Comparison of ENCODE assay signal across 1 cellular context in the genomic region with DNA sequence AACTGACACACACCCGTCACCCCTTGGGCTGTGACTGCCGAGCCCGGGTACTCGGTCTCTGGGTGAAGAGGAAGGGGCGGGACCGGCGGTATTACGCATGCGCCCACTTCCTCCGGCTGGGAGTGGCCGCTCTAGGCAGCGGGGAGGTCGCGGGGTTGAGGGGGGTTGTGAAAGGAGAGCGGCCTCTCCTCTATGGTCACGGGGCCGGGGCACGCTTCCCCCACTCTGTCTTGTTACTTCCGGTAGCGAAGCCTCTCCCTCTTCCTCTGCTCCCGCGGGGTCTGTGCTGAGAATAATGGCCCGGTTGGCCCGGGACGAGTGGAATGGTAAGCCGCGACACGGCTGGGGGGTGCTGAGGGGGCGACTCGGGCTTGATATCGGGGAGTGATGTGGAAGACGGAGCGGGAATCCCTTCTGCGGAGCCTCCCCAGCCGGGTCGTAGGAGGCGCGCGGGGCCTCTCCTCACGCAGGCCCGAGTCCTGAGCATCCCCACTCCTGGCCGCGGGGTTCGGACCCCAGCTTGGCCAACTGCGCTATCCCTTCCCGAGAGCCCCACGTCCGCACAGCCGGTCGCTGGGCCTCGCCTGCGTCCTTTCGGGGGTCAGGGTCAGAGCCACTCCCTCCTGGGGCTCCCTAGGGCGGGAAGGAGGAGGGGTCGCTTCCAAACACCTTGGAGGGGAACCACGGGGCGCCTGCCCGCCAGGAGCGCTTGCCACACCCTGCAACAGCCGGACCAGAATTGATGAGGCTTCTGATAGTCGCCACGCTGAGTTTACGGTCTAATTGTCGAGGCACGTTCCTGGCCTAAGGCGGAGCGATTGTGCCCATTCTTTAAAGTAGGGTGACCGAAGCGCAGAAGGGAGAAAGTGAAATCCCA.
TF ChIP-seq lines count a peak whose summit lies in the region.

Gene BFAR, plus strand, starts transcription at position 259 of the 877 bp plus-strand sequence. CDS start 11,396 bp downstream, outside the sequence.

TF ChIP-seq in HepG2, 621 proteins besides CTCF, POLR2A, EP300 and RAD21 (continued from another document and continues in another):
- TF ChIP-seq ZNF260 (CRISPR knock-in tag; IDR thresholded peaks at IDR 0.05; ENCODE audit: borderline replicate concordance, low read depth) (0 out of 2 replicates have a peak, but pooled peaks have one; percentile 14), ZNF746 (CRISPR knock-in tag; IDR thresholded peaks at IDR 0.05) (peak; percentile 74; the same call in 1 of the 2 replicates), MIER3 (CRISPR knock-in tag; IDR thresholded peaks at IDR 0.05; ENCODE audit: borderline replicate concordance) (peak; percentile 92; the same call in 1 of the 2 replicates), ATF7-NPFF (CRISPR knock-in tag; IDR thresholded peaks at IDR 0.05; ENCODE audit: low read depth) (peak; percentile 51; the same call in 1 of the 2 replicates), NR1H2 (CRISPR knock-in tag; IDR thresholded peaks at IDR 0.05; ENCODE audit: borderline replicate concordance, low read depth) (no peak; the same call in 1 of the 2 replicates), SRY (CRISPR knock-in tag; IDR thresholded peaks at IDR 0.05) (peak; percentile 79), GABPB1 (CRISPR knock-in tag; IDR thresholded peaks at IDR 0.05) (peak; percentile 97), GMEB2 (CRISPR knock-in tag; IDR thresholded peaks at IDR 0.05; ENCODE audit: low read depth) (0 out of 2 replicates have a peak, but pooled peaks have one; percentile 57), ZNF773 (CRISPR knock-in tag; IDR thresholded peaks at IDR 0.05; ENCODE audit: borderline replicate concordance) (0 out of 2 replicates have a peak, but pooled peaks have one; percentile 14), ZNF281 (CRISPR knock-in tag; IDR thresholded peaks at IDR 0.05; ENCODE audit: borderline replicate concordance) (peak; percentile 87), PAXIP1 (CRISPR knock-in tag; conservative IDR thresholded peaks at IDR 0.05) (peak; percentile 59), KLF15 (CRISPR knock-in tag; IDR thresholded peaks at IDR 0.05; ENCODE audit: borderline replicate concordance) (peak; percentile 16; the same call in 1 of the 2 replicates), HMG20A (CRISPR knock-in tag; IDR thresholded peaks at IDR 0.05; ENCODE audit: borderline replicate concordance) (peak; percentile 67), ARNTL (CRISPR knock-in tag; IDR thresholded peaks at IDR 0.05) (peak; percentile 95), IRF2 (CRISPR knock-in tag; IDR thresholded peaks at IDR 0.05) (peak; percentile 96), XRCC5 (optimal IDR thresholded peaks at IDR 0.05; ENCODE audit: low read length) (peak; percentile 87), NPAS2 (CRISPR knock-in tag; IDR thresholded peaks at IDR 0.05; ENCODE audit: borderline replicate concordance) (no peak; the same call in 1 of the 2 replicates), ZNF619 (CRISPR knock-in tag; IDR thresholded peaks at IDR 0.05) (0 out of 2 replicates have a peak, but pooled peaks have one; percentile 49), TERF1 (CRISPR knock-in tag; IDR thresholded peaks at IDR 0.05) (no peak), ZNF766 (CRISPR knock-in tag; IDR thresholded peaks at IDR 0.05; ENCODE audit: borderline replicate concordance) (peak; percentile 95), SIN3B (IDR thresholded peaks at IDR 0.05; ENCODE audit: low read length) (no peak; the same call in 1 of the 2 replicates), ZNF276 (CRISPR knock-in tag; IDR thresholded peaks at IDR 0.05; ENCODE audit: low read depth) (0 out of 2 replicates have a peak, but pooled peaks have one; percentile 23), RXRA (CRISPR knock-in tag; IDR thresholded peaks at IDR 0.05) (peak; percentile 74), EED (CRISPR knock-in tag; IDR thresholded peaks at IDR 0.05) (0 out of 2 replicates have a peak, but pooled peaks have one; percentile 43), ARNT2 (CRISPR knock-in tag; IDR thresholded peaks at IDR 0.05; ENCODE audit: low read depth) (peak; percentile 71), SMYD3 (CRISPR knock-in tag; IDR thresholded peaks at IDR 0.05) (peak; percentile 85; the same call in 1 of the 2 replicates), TEAD2 (CRISPR knock-in tag; IDR thresholded peaks at IDR 0.05) (no peak), PHF5A (CRISPR knock-in tag; IDR thresholded peaks at IDR 0.05; ENCODE audit: low read depth, unreplicated experiment) (peak; percentile 94), ZNF333 (CRISPR knock-in tag; IDR thresholded peaks at IDR 0.05; ENCODE audit: borderline replicate concordance) (peak; percentile 21), SP1 (IDR thresholded peaks at IDR 0.05) (no peak), SP1 (CRISPR knock-in tag; IDR thresholded peaks at IDR 0.05) (peak; percentile 93), SRF (IDR thresholded peaks at IDR 0.05; ENCODE audit: low read depth, low read length) (no peak), MED8 (CRISPR knock-in tag; IDR thresholded peaks at IDR 0.05; ENCODE audit: insufficient replicate concordance) (peak; percentile 33), ZNF264 (CRISPR knock-in tag; IDR thresholded peaks at IDR 0.05) (peak; percentile 28; the same call in 1 of the 2 replicates), AKAP8 (CRISPR knock-in tag; IDR thresholded peaks at IDR 0.05) (0 out of 2 replicates have a peak, but pooled peaks have one; percentile 15), ZNF350 (CRISPR knock-in tag; IDR thresholded peaks at IDR 0.05; ENCODE audit: borderline replicate concordance, low read depth) (peak; percentile 93), BCL6 (CRISPR knock-in tag; IDR thresholded peaks at IDR 0.05) (peak; percentile 39; the same call in 1 of the 2 replicates), ZNF549 (CRISPR knock-in tag; IDR thresholded peaks at IDR 0.05) (no peak)
- TF ChIP-seq, protein P1, sequence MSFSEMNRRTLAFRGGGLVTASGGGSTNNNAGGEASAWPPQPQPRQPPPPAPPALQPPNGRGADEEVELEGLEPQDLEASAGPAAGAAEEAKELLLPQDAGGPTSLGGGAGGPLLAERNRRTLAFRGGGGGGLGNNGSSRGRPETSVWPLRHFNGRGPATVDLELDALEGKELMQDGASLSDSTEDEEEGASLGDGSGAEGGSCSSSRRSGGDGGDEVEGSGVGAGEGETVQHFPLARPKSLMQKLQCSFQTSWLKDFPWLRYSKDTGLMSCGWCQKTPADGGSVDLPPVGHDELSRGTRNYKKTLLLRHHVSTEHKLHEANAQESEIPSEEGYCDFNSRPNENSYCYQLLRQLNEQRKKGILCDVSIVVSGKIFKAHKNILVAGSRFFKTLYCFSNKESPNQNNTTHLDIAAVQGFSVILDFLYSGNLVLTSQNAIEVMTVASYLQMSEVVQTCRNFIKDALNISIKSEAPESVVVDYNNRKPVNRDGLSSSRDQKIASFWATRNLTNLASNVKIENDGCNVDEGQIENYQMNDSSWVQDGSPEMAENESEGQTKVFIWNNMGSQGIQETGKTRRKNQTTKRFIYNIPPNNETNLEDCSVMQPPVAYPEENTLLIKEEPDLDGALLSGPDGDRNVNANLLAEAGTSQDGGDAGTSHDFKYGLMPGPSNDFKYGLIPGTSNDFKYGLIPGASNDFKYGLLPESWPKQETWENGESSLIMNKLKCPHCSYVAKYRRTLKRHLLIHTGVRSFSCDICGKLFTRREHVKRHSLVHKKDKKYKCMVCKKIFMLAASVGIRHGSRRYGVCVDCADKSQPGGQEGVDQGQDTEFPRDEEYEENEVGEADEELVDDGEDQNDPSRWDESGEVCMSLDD (CRISPR knock-in tag; IDR thresholded peaks at IDR 0.05; ENCODE audit: borderline replicate concordance), result peak; percentile 58; the same call in 1 of the 2 replicates
- TF ChIP-seq, protein P2, sequence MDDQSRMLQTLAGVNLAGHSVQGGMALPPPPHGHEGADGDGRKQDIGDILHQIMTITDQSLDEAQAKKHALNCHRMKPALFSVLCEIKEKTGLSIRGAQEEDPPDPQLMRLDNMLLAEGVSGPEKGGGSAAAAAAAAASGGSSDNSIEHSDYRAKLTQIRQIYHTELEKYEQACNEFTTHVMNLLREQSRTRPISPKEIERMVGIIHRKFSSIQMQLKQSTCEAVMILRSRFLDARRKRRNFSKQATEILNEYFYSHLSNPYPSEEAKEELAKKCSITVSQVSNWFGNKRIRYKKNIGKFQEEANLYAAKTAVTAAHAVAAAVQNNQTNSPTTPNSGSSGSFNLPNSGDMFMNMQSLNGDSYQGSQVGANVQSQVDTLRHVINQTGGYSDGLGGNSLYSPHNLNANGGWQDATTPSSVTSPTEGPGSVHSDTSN (CRISPR knock-in tag; IDR thresholded peaks at IDR 0.05; ENCODE audit: borderline replicate concordance), result peak; percentile 31; the same call in 1 of the 2 replicates
- TF ChIP-seq, protein P3, sequence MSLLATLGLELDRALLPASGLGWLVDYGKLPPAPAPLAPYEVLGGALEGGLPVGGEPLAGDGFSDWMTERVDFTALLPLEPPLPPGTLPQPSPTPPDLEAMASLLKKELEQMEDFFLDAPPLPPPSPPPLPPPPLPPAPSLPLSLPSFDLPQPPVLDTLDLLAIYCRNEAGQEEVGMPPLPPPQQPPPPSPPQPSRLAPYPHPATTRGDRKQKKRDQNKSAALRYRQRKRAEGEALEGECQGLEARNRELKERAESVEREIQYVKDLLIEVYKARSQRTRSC (CRISPR knock-in tag; IDR thresholded peaks at IDR 0.05; ENCODE audit: low read depth), result peak; percentile 51; the same call in 1 of the 2 replicates
